ENCODE assay signal across 8 cellular contexts in genomic region chr20:36065427-36065998, GRCh38.
DNase-seq lines count a peak whose midpoint lies in the region; ATAC-seq, FAIRE-seq and TF ChIP-seq lines count a peak whose summit lies in the region.

No MANE protein-coding gene starts in this region.

- 83% methylated on average over 20 of the region's 24 CpGs for WGBS in K562 (ENCODE audit: insufficient coverage, low coverage, missing lambda C conversion rate)
- WGBS in right lobe of liver (ENCODE audit: insufficient coverage, low coverage, low lambda C conversion rate, missing lambda C conversion rate), result 60% methylated on average over 1 of the region's 24 CpGs
- 52% methylated on average over 15 of the region's 24 CpGs for WGBS in suprapubic skin

- peak overlapping the region in 1 of 2 experiments; percentile 91; a peak in 2 of 4 replicates for H3K9ac ChIP-seq in K562 (ENCODE audit: insufficient read depth in 1 of 2, low read depth in 2 of 2, low read length in 2 of 2)

- H3K27me3 Mint-ChIP-seq in T-helper 2 cell treated with Interferon-gamma antibody and Interleukin-4, amounts not matched to agents 5 μg/mL and 100 μg/mL, for 36 hours (ENCODE audit: low read depth), result peaks cover 40% of the 10 kb centered on the region

- no peaks in the 10 kb centered on the region for H3K79me2 ChIP-seq in K562 (ENCODE audit: control insufficient read depth, insufficient read depth, low read length)

- peaks cover 5% of the 10 kb centered on the region for H3K9me3 Mint-ChIP-seq in T-helper 2 cell treated with Interferon-gamma antibody and Interleukin-4, amounts not matched to agents 5 μg/mL and 100 μg/mL, for 36 hours

- no TSS peak for BruUV-seq in K562 (replicated peaks; lab: Mats Ljungman, UMichigan)

- peak overlapping the region; percentile 87 for H3K4me3 Mint-ChIP-seq in T-helper 2 cell treated with Interferon-gamma antibody and Interleukin-4, amounts not matched to agents 5 μg/mL and 100 μg/mL, for 36 hours

- no peaks in the 10 kb centered on the region for H3K36me3 Mint-ChIP-seq in T-helper 2 cell treated with Interferon-gamma antibody and Interleukin-4, amounts not matched to agents 5 μg/mL and 100 μg/mL, for 36 hours (ENCODE audit: low read depth)

- TF ChIP-seq POLR2A in K562 (conservative IDR thresholded peaks at IDR 0.05) (no peak), right lobe of liver (IDR thresholded peaks at IDR 0.05) (no peak), suprapubic skin (IDR thresholded peaks at IDR 0.05) (no peak)

- peaks cover 2% of the 10 kb centered on the region for H3K4me1 Mint-ChIP-seq in T-helper 2 cell treated with Interferon-gamma antibody and Interleukin-4, amounts not matched to agents 5 μg/mL and 100 μg/mL, for 36 hours (ENCODE audit: low read depth)

- TF ChIP-seq RAD21 in K562 (CRISPR knock-in tag; conservative IDR thresholded peaks at IDR 0.05 in 1 of 2, IDR thresholded peaks at IDR 0.05 in 1 of 2), result no peak

- CTCF ChIA-PET in K562 (lab: Yijun Ruan, JAX; ENCODE audit: low intra/inter-chr PET ratio), result no interaction called here

- no peak for TF ChIP-seq CTCF in K562 (IDR thresholded peaks at IDR 0.05 in 2 of 3, conservative IDR thresholded peaks at IDR 0.05 in 1 of 3; ENCODE audit: insufficient read depth in 2 of 3, low read depth in 1 of 3, low read length in 3 of 3)
- TF ChIP-seq CTCF in right lobe of liver (IDR thresholded peaks at IDR 0.05), result no peak
- TF ChIP-seq CTCF in suprapubic skin (IDR thresholded peaks at IDR 0.05), result no peak

- in situ Hi-C loops in K562 (cut with MboI), result no loop called here

- POLR2A ChIA-PET in K562 (lab: Yijun Ruan, JAX), result interaction anchor here (0.6 to 2.2 kb wide), 9 partner anchors 10 to 53 kb away, joined by 3 to 12 read pairs (median 5); no protein-coding TSS in a partner anchor

- H4K20me1 ChIP-seq in K562 (replicated peaks; ENCODE audit: control insufficient read depth, insufficient read depth, low read length), result no peaks in the 10 kb centered on the region

- H3K4me2 ChIP-seq in K562 (ENCODE audit: insufficient read depth, low read length), result peak overlapping the region; percentile 86; the same call in 1 of the 2 replicates

- H2AFZ ChIP-seq in K562 (ENCODE audit: low read depth, low read length), result peak overlapping the region; percentile 98

- H3K27ac Mint-ChIP-seq in T-helper 2 cell treated with Interferon-gamma antibody and Interleukin-4, amounts not matched to agents 5 μg/mL and 100 μg/mL, for 36 hours, result no peak overlapping the region

- H3K27me3 ChIP-seq in K562 (ENCODE audit: control insufficient read depth in 2 of 2, insufficient read depth in 2 of 2, low read length in 2 of 2), result no peaks in the 10 kb centered on the region
- no peaks in the 10 kb centered on the region for H3K27me3 ChIP-seq in right lobe of liver
- H3K27me3 ChIP-seq in suprapubic skin, result no peaks in the 10 kb centered on the region

- ATAC-seq in K562 (no peak), right lobe of liver (no peak)

- peaks cover 15 to 22% of the 10 kb centered on the region in 2 experiments for H3K4me1 ChIP-seq in K562 (replicated peaks in 1 of 2; ENCODE audit: control insufficient read depth in 2 of 2, insufficient read depth in 2 of 2, low read length in 2 of 2)
- peaks cover 0 to 7% (median 0%) of the 10 kb centered on the region in 4 donors for H3K4me1 ChIP-seq in right lobe of liver
- peaks cover 25% of the 10 kb centered on the region for H3K4me1 ChIP-seq in suprapubic skin

- no peak overlapping the region for H3K27ac ChIP-seq in K562 (ENCODE audit: extremely low read depth, low read depth, low read length)
- H3K27ac ChIP-seq in right lobe of liver, result peak overlapping the region; percentile 81 to 89 (median 83)
- H3K27ac ChIP-seq in suprapubic skin, result peak overlapping the region; percentile 80

- TF ChIP-seq EP300 in K562 (IDR thresholded peaks at IDR 0.05; ENCODE audit: low read length), result no peak
- TF ChIP-seq EP300 in suprapubic skin (IDR thresholded peaks at IDR 0.05), result no peak

- H3K9me1 ChIP-seq in K562 (ENCODE audit: control insufficient read depth, insufficient read depth, low read length), result no peaks in the 10 kb centered on the region

- H3K4me3 ChIP-seq in K562 (no peak overlapping the region), right lobe of liver (peak overlapping the region; percentile 50 to 65 (median 60)), suprapubic skin (peak overlapping the region; percentile 61)

- intact Hi-C loops in K562 (cut with micrococcal nuclease), result no loop called here
- intact Hi-C loops in right lobe of liver (cut with DNase I), result no loop called here

- H3K36me3 ChIP-seq in K562 (ENCODE audit: control insufficient read depth, insufficient read depth, low read length), result no peaks in the 10 kb centered on the region
- no peaks in the 10 kb centered on the region for H3K36me3 ChIP-seq in right lobe of liver
- no peaks in the 10 kb centered on the region for H3K36me3 ChIP-seq in suprapubic skin

- FAIRE-seq in K562 (lab: Jason Lieb, UNC), result no peak

- no peak for DNase-seq in T-helper 2 cell treated with Interferon-gamma antibody and Interleukin-4, amounts not matched to agents 5 μg/mL and 100 μg/mL, for 36 hours (ENCODE audit: low spot score)
- no peak for DNase-seq in T-helper 2 cell
- no peak for DNase-seq in K562 (ENCODE audit: extremely low read depth in 1 of 4, low spot score in 3 of 4)
- peak in 1 of 3 donors; percentile 55 for DNase-seq in right lobe of liver
- no peak for DNase-seq in suprapubic skin (ENCODE audit: low spot score in 2 of 2)
- no peak for DNase-seq in A172 (ENCODE audit: low spot score)
- no peak for DNase-seq in NCI-H2081 (lab: John Stamatoyannopoulos, UW)
- no peak for DNase-seq in NCI-H69 (lab: John Stamatoyannopoulos, UW)

- H3K9me3 ChIP-seq in K562 (replicated peaks; ENCODE audit: control insufficient read depth, insufficient read depth, low read depth, low read length) (no peaks in the 10 kb centered on the region), right lobe of liver (no peaks in the 10 kb centered on the region), suprapubic skin (no peaks in the 10 kb centered on the region)

TF ChIP-seq in K562, 482 proteins besides CTCF, POLR2A, EP300 and RAD21:
- TF ChIP-seq ZNF24 (IDR thresholded peaks at IDR 0.05) (no peak), MAX (CRISPR knock-in tag; IDR thresholded peaks at IDR 0.05) (no peak), TRIM24 (IDR thresholded peaks at IDR 0.05) (no peak), NR2C1 (IDR thresholded peaks at IDR 0.05) (no peak), NR2C1 (tag; IDR thresholded peaks at IDR 0.05) (no peak), ZNF212 (CRISPR knock-in tag; IDR thresholded peaks at IDR 0.05) (no peak), ZNF717 (CRISPR knock-in tag; IDR thresholded peaks at IDR 0.05) (no peak), HIVEP1 (CRISPR knock-in tag; IDR thresholded peaks at IDR 0.05) (no peak), ZNF589 (CRISPR knock-in tag; IDR thresholded peaks at IDR 0.05; ENCODE audit: low read depth) (no peak), IFI16 (CRISPR knock-in tag; IDR thresholded peaks at IDR 0.05) (no peak), U2AF2 (optimal IDR thresholded peaks at IDR 0.05; ENCODE audit: low read depth, low read length) (no peak), CGGBP1 (CRISPR knock-in tag; IDR thresholded peaks at IDR 0.05) (no peak)
